14 cellular contexts compared by ENCODE assay signal in genomic region chr22:19823638-19824196, GRCh38. TPM values are rescaled to one million over a fixed set of nuclear protein-coding genes. Genes with fewer than 3 reads are reported as not detected.
DNase-seq lines count a peak whose midpoint lies in the region; ATAC-seq, FAIRE-seq and TF ChIP-seq lines count a peak whose summit lies in the region.
"Had no signal": no experiment of that assay in that cellular context is flagged by ENCODE, and none has a peak within 500 bp of the region (broad histone marks: within the 10 kb centered on the region; RNA-seq: fewer than 3 reads in every experiment).

No MANE protein-coding gene starts in this region.

- peak; percentile 34 for ATAC-seq in mucosa of descending colon
- no peak for ATAC-seq in HG02571 (IDR thresholded peaks at IDR 0.05; ENCODE audit: unreplicated experiment)

- no peaks in the 10 kb centered on the region for H3K36me3 Mint-ChIP-seq in HFFc6 (ENCODE audit: low read depth)
- H3K36me3 Mint-ChIP-seq: natural killer cell had no signal

- no peak overlapping the region for H2AFZ ChIP-seq in KMS-11 (ENCODE audit: low read depth)

- peak overlapping the region; percentile 61; the same call in 1 of the 2 replicates for H3K9ac ChIP-seq in KMS-11

- H3K27ac Mint-ChIP-seq in HFFc6, result no peak overlapping the region
- H3K27ac Mint-ChIP-seq: natural killer cell had no signal

- FAIRE-seq in bronchial epithelial cell (lab: Jason Lieb, UNC), result peak; percentile 90

- TF ChIP-seq CTCF in KMS-11 (conservative IDR thresholded peaks at IDR 0.05; ENCODE audit: low read depth, low read length) (no peak), bronchial epithelial cell (IDR thresholded peaks at IDR 0.05; ENCODE audit: insufficient read depth, low read length, severe bottlenecking) (no peak), mucosa of descending colon (IDR thresholded peaks at IDR 0.05) (no peak), GM10266 (IDR thresholded peaks at IDR 0.05; ENCODE audit: control insufficient read depth, insufficient read depth, low read depth, missing control alignments) (no peak), HFFc6 (IDR thresholded peaks at IDR 0.05) (no peak)

- no peak overlapping the region for H3K4me3 Mint-ChIP-seq in HFFc6
- H3K4me3 Mint-ChIP-seq: natural killer cell had no signal

- intact Hi-C loops in mucosa of descending colon (cut with DNase I, micrococcal nuclease), result no loop called here

- no peaks in the 10 kb centered on the region for H4K20me1 ChIP-seq in KMS-11 (ENCODE audit: insufficient read depth)

- peaks cover 23% of the 10 kb centered on the region for H3K4me1 ChIP-seq in KMS-11 (ENCODE audit: low read depth, poor library complexity, severe bottlenecking)
- no peaks in the 10 kb centered on the region for H3K4me1 ChIP-seq in mucosa of descending colon (ENCODE audit: low read depth)
- H3K4me1 ChIP-seq: uterus had no signal

- peak overlapping the region; percentile 95 for H3K27ac ChIP-seq in KMS-11
- H3K27ac ChIP-seq: uterus, WERI-Rb-1 had no signal

- H3K4me3 ChIP-seq in KMS-11 (IDR thresholded peaks at IDR 0.05; ENCODE audit: insufficient read depth, low read depth, low read length) (no peak overlapping the region), bronchial epithelial cell (ENCODE audit: low read depth, low read length) (no peak overlapping the region), mucosa of descending colon (no peak overlapping the region)
- H3K4me3 ChIP-seq: uterus had no signal

- H3K4me1 Mint-ChIP-seq in HFFc6 (ENCODE audit: low read depth), result no peaks in the 10 kb centered on the region
- H3K4me1 Mint-ChIP-seq: natural killer cell had no signal

- peak overlapping the region; percentile 73; the same call in 1 of the 2 replicates for H3K4me2 ChIP-seq in KMS-11

- H3K9me3 Mint-ChIP-seq in HFFc6, result no peaks in the 10 kb centered on the region
- H3K9me3 Mint-ChIP-seq: natural killer cell had no signal

- peaks cover 2% of the 10 kb centered on the region; the same call in 1 of the 2 replicates for H3K27me3 Mint-ChIP-seq in HFFc6 (ENCODE audit: insufficient read depth)

- no peaks in the 10 kb centered on the region; the same call in 1 of the 2 replicates for H3K79me2 ChIP-seq in KMS-11 (ENCODE audit: insufficient read depth, low read depth)

- no peaks in the 10 kb centered on the region for H3K36me3 ChIP-seq in KMS-11 (ENCODE audit: insufficient read depth)
- H3K36me3 ChIP-seq in bronchial epithelial cell (ENCODE audit: control insufficient read depth, insufficient read depth, low read length), result no peaks in the 10 kb centered on the region
- H3K36me3 ChIP-seq in mucosa of descending colon (ENCODE audit: low read depth), result no peaks in the 10 kb centered on the region
- H3K36me3 ChIP-seq: uterus, WERI-Rb-1 had no signal

- peak; percentile 27 for DNase-seq in D341Med (ENCODE audit: low spot score)
- DNase-seq in bronchial epithelial cell (ENCODE audit: low read depth), result peak; percentile 62
- DNase-seq in mucosa of descending colon, result peak in 1 of 3 donors; percentile 29
- DNase-seq in GM03348 (ENCODE audit: low spot score), result no peak
- DNase-seq in GM10266 (ENCODE audit: extremely low spot score), result no peak
- DNase-seq in HFFc6, result no peak
- DNase-seq: DMS79 treated with DMSO at 0.1 percent for 48 hours; natural killer cell; NCI-H1694 treated with DMSO at 0.1 percent for 48 hours; stimulated activated CD4-positive, alpha-beta T cell treated with anti-CD3 and anti-CD28 coated beads, Interleukin-4, amount 100 ng/mL, for 1 hour; uterus; WERI-Rb-1 had no signal

- no peaks in the 10 kb centered on the region for H3K9me3 ChIP-seq in mucosa of descending colon
- H3K9me3 ChIP-seq: uterus had no signal

- H3K27me3 ChIP-seq in KMS-11 (ENCODE audit: insufficient read depth, low read depth) (no peaks in the 10 kb centered on the region), bronchial epithelial cell (ENCODE audit: control insufficient read depth, insufficient read depth, low read length) (no peaks in the 10 kb centered on the region)
- H3K27me3 ChIP-seq: uterus had no signal

RNA-seq across cellular contexts. Expression of gene GNB1L, which starts 31.0 kb away (rescaled TPM):
- total RNA-seq in bronchial epithelial cell, result 2.8 and 7.6 TPM in 2 replicates
- 1 to 10 TPM; 2.7 to 4.7 (median 3.4) TPM for total RNA-seq in mucosa of descending colon
- total RNA-seq in HFFc6 (2021; fragmentation: NEBNext Ultra II Directional; extraction: Animal tissue kit (Norgen Biotek cat#: 25700)), result 1 to 10 TPM; 6.6 to 9.6 (median 7.6) TPM

RNA-seq across cellular contexts. Expression of gene RTL10, which starts 31.0 kb away (rescaled TPM):
- total RNA-seq in bronchial epithelial cell (9.5 and 11.0 TPM in 2 replicates), mucosa of descending colon (10 to 100 TPM; 10.1 to 12.2 (median 11.9) TPM)
- 10 to 100 TPM; 17.4 to 22.7 (median 19.2) TPM for total RNA-seq in HFFc6 (2021; fragmentation: NEBNext Ultra II Directional; extraction: Animal tissue kit (Norgen Biotek cat#: 25700))

Comparison
In these comparisons a context has a peak if more than half of its experiments do, and no peak if none do; other contexts are left out.
1. DNase-seq: peak in D341Med (single experiment) and bronchial epithelial cell (single experiment); none in GM03348 (single experiment), GM10266 (single experiment) and HFFc6 (single experiment).